10 cellular contexts compared by ENCODE assay signal in the genomic region with DNA sequence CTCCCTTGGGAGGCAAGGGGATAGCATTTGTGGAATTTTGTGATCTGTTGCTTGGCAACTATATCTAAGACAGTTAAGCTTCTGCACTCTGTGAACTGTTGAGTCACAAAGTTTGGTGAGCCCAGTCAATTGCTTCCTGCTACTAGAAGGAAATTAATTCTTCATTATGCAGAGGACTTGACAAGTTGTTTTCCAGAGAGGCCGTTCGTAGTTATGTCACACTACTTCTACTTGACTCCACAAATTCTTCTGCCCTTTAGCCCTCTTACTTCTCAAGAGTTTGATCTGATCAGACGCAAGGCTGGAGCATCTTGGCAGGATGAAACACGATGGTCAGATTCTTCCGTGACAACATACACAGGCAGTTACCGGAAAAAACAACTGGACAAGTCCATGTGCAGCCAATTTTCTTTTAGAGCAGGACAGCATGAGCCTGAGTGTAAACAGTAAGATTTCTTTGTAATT. TPM values are rescaled to one million over a fixed set of nuclear protein-coding genes. Genes with fewer than 3 reads are reported as not detected.
DNase-seq lines count a peak whose midpoint lies in the region; ATAC-seq and TF ChIP-seq lines count a peak whose summit lies in the region.
"Had no signal": no experiment of that assay in that cellular context is flagged by ENCODE, and none has a peak within 500 bp of the region (broad histone marks: within the 10 kb centered on the region; RNA-seq: fewer than 3 reads in every experiment).

Gene C4orf51 (plus strand): TSS at position 156 of the 465 bp plus-strand sequence. CDS start 58 bp downstream, at position 214.

- H3K4me1 ChIP-seq in lung (ENCODE audit: control insufficient read depth in 2 of 2, insufficient read depth in 2 of 2, low read length in 2 of 2) = peaks cover 0 to 10% of the 10 kb centered on the region in 2 donors

- no peak within 1 kb of the TSS for H3K4me3 ChIP-seq in AG04449 (ENCODE audit: low read depth, low read length)
- no peak within 1 kb of the TSS for H3K4me3 ChIP-seq in lung

- no peaks in the 10 kb centered on the region for H3K9me3 ChIP-seq in lung (ENCODE audit: control insufficient read depth in 2 of 2, insufficient read depth in 1 of 2, low read length in 1 of 2)

- peak within 1 kb of the TSS; percentile 76 for H3K27ac Mint-ChIP-seq in chondrocyte (ENCODE audit: unreplicated experiment)
- H3K27ac Mint-ChIP-seq: stimulated activated effector memory CD8-positive, alpha-beta T cell treated with anti-CD3 and anti-CD28 coated beads, Interleukin-12 subunit alpha, Interleukin-12 subunit beta, amount 100 ng/mL, for 72 hours had no signal

- TF ChIP-seq CTCF in AG04449 (IDR thresholded peaks at IDR 0.05; ENCODE audit: insufficient read depth, low read length, missing control alignments) (no peak), chondrocyte (IDR thresholded peaks at IDR 0.05) (no peak), lung (IDR thresholded peaks at IDR 0.05; ENCODE audit: control extremely low read depth, extremely low read depth) (no peak)

- CTCF ChIA-PET in AG04449 (lab: Yijun Ruan, JAX) = interaction anchor here (1.0 kb wide), 1 partner anchor 65 kb away, joined by 3 read pairs; no protein-coding TSS in a partner anchor

- peak within 1 kb of the TSS; percentile 67 to 77 for H3K27ac ChIP-seq in lung (ENCODE audit: low read depth in 1 of 2, low read length in 1 of 2)

- TF ChIP-seq POLR2A in erythroblast (IDR thresholded peaks at IDR 0.05; ENCODE audit: low read length) = no peak

- 28 to 52% methylated on average over 6 of the region's 6 CpGs for WGBS in lung, 2 donors

- H3K4me3 Mint-ChIP-seq in chondrocyte (ENCODE audit: unreplicated experiment) = no peak within 1 kb of the TSS
- H3K4me3 Mint-ChIP-seq: stimulated activated effector memory CD8-positive, alpha-beta T cell treated with anti-CD3 and anti-CD28 coated beads, Interleukin-12 subunit alpha, Interleukin-12 subunit beta, amount 100 ng/mL, for 72 hours had no signal

- H3K27me3 Mint-ChIP-seq in chondrocyte (ENCODE audit: low read depth) = no peaks in the 10 kb centered on the region

- peaks cover 15% of the 10 kb centered on the region for H3K4me1 Mint-ChIP-seq in chondrocyte (ENCODE audit: low read depth)
- H3K4me1 Mint-ChIP-seq: stimulated activated effector memory CD8-positive, alpha-beta T cell treated with anti-CD3 and anti-CD28 coated beads, Interleukin-12 subunit alpha, Interleukin-12 subunit beta, amount 100 ng/mL, for 72 hours had no signal

- H3K9me3 Mint-ChIP-seq in chondrocyte (ENCODE audit: low read depth) = peaks cover 18% of the 10 kb centered on the region

- POLR2A ChIA-PET in AG04449 (lab: Yijun Ruan, JAX) = no interaction called here

- ATAC-seq in lung (ENCODE audit: insufficient read depth, low FRiP score) = peak; percentile 78
- no peak for ATAC-seq in GM21515 (IDR thresholded peaks at IDR 0.05; ENCODE audit: unreplicated experiment)
- ATAC-seq in HG03196 (IDR thresholded peaks at IDR 0.05; ENCODE audit: unreplicated experiment) = no peak

- no peaks in the 10 kb centered on the region for H3K36me3 ChIP-seq in lung (ENCODE audit: control insufficient read depth in 2 of 2, insufficient read depth in 2 of 2, low read length in 2 of 2)

- H3K36me3 Mint-ChIP-seq in chondrocyte (ENCODE audit: low read depth) = peaks cover 4% of the 10 kb centered on the region
- H3K36me3 Mint-ChIP-seq: stimulated activated effector memory CD8-positive, alpha-beta T cell treated with anti-CD3 and anti-CD28 coated beads, Interleukin-12 subunit alpha, Interleukin-12 subunit beta, amount 100 ng/mL, for 72 hours had no signal

- DNase-seq in AG04449 (ENCODE audit: low read depth, low spot score) = peak; percentile 9
- peak; percentile 87 for DNase-seq in LHCN-M2 (ENCODE audit: low read depth)
- DNase-seq in chondrocyte (ENCODE audit: low spot score) = no peak
- DNase-seq in lung (ENCODE audit: low spot score) = peak; percentile 39
- DNase-seq in T-helper 2 cell = no peak
- no peak for DNase-seq in erythroblast (lab: John Stamatoyannopoulos, UW)
- DNase-seq: activated CD4-positive, alpha-beta T cell treated with anti-CD3 and anti-CD28 coated beads, Interleukin-2, amount 50 U/mL, for 4 hours had no signal

- H3K27me3 ChIP-seq in lung (ENCODE audit: control insufficient read depth, insufficient read depth) = no peaks in the 10 kb centered on the region

RNA-seq across cellular contexts. Expression of gene C4orf51, which starts in this region (rescaled TPM):
- total RNA-seq in LHCN-M2 (2014; rRNA removed) = not detected in 2 replicates
- not detected for polyA plus RNA-seq in LHCN-M2 (2012)
- total RNA-seq in chondrocyte = not detected in 3 replicates
- total RNA-seq in lung = not detected
- not detected for polyA plus RNA-seq in lung

Comparison
In these comparisons a context has a peak if more than half of its experiments do, and no peak if none do; other contexts are left out.
1. Peak in DNase-seq in LHCN-M2; RNA of the gene not detected or under 1 TPM.
2. Peak in DNase-seq, ATAC-seq and H3K27ac ChIP-seq in lung; RNA of the gene not detected or under 1 TPM.